8 cellular contexts compared by ENCODE assay signal in genomic region chr14:25788252-25788651, GRCh38.
"Had no signal": no experiment of that assay in that cellular context is flagged by ENCODE, and none has a peak within 500 bp of the region (broad histone marks: within the 10 kb centered on the region; RNA-seq: fewer than 3 reads in every experiment).

No MANE protein-coding gene starts in this region.

- ATAC-seq: GM12878 had no signal

- DNase-seq: GDM1, GF-D8 had no signal

- FAIRE-seq: G401.6, GM12878, GM12891, GM12892, GM18507, GM19239 had no signal

- H3K4me3 ChIP-seq: GM12878 had no signal
